In the genomic region with DNA sequence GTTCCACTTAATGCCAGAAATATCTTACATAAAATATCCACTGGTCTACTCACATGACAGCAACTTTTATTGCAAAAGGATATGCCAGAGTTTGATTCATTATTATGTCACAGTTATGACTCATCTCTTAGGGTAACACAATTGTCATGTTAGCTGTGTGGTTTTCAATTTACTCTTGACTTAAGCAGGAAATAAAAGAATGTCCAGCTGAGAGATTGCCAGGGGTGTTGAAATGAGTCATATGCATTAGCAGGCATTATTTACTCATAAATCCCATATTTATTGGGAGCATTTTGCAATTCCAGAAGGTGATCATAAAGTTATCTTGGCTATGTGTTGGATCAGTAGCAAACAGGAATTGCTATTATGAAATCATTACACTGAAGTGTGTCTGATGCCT, we compare ENCODE assay signal across 2 cellular contexts.
A peak's percentile ranks its signal among the peaks of the same experiment; 100 is the strongest.
TF ChIP-seq lines count a peak whose summit lies in the region.

No MANE protein-coding gene starts in this region.

TF ChIP-seq in A549, 52 proteins besides CTCF, POLR2A, EP300 and RAD21 (continued from another document):
- TF ChIP-seq, protein P1, sequence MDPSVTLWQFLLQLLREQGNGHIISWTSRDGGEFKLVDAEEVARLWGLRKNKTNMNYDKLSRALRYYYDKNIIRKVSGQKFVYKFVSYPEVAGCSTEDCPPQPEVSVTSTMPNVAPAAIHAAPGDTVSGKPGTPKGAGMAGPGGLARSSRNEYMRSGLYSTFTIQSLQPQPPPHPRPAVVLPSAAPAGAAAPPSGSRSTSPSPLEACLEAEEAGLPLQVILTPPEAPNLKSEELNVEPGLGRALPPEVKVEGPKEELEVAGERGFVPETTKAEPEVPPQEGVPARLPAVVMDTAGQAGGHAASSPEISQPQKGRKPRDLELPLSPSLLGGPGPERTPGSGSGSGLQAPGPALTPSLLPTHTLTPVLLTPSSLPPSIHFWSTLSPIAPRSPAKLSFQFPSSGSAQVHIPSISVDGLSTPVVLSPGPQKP (IDR thresholded peaks at IDR 0.05; ENCODE audit: low read depth, low read length), result no peak
- TF ChIP-seq SMC3 (IDR thresholded peaks at IDR 0.05), result no peak
- TF ChIP-seq CEBPB (IDR thresholded peaks at IDR 0.05), result peak; percentile 51 to 66; a peak in 3 of 4 replicates
- TF ChIP-seq KDM5A (IDR thresholded peaks at IDR 0.05), result no peak
- no peak for TF ChIP-seq CBX2 (IDR thresholded peaks at IDR 0.05; ENCODE audit: borderline replicate concordance, low read depth)
- no peak for TF ChIP-seq BHLHE40 (IDR thresholded peaks at IDR 0.05; ENCODE audit: low read depth, low read length)
- no peak for TF ChIP-seq ZC3H11A (IDR thresholded peaks at IDR 0.05)
- TF ChIP-seq MAZ (IDR thresholded peaks at IDR 0.05; ENCODE audit: borderline replicate concordance, low read depth, low read length), result no peak
- peak; percentile 81 for TF ChIP-seq FOSL2 (IDR thresholded peaks at IDR 0.05)
- TF ChIP-seq FOSL2 (CRISPR knock-in tag; IDR thresholded peaks at IDR 0.05), result peak; percentile 89
- no peak for TF ChIP-seq SREBF2 (IDR thresholded peaks at IDR 0.05)
- TF ChIP-seq ZSCAN20 (CRISPR knock-in tag; IDR thresholded peaks at IDR 0.05), result no peak
- TF ChIP-seq CHD2 (IDR thresholded peaks at IDR 0.05; ENCODE audit: low read length, partially characterized antibody), result no peak
- peak; percentile 83; the same call in 1 of the 2 replicates for TF ChIP-seq JUNB (IDR thresholded peaks at IDR 0.05)
- TF ChIP-seq FOXS1 (CRISPR knock-in tag; IDR thresholded peaks at IDR 0.05), result no peak
- TF ChIP-seq, protein P2, sequence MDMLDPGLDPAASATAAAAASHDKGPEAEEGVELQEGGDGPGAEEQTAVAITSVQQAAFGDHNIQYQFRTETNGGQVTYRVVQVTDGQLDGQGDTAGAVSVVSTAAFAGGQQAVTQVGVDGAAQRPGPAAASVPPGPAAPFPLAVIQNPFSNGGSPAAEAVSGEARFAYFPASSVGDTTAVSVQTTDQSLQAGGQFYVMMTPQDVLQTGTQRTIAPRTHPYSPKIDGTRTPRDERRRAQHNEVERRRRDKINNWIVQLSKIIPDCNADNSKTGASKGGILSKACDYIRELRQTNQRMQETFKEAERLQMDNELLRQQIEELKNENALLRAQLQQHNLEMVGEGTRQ (IDR thresholded peaks at IDR 0.05), result no peak
- TF ChIP-seq, protein P3, sequence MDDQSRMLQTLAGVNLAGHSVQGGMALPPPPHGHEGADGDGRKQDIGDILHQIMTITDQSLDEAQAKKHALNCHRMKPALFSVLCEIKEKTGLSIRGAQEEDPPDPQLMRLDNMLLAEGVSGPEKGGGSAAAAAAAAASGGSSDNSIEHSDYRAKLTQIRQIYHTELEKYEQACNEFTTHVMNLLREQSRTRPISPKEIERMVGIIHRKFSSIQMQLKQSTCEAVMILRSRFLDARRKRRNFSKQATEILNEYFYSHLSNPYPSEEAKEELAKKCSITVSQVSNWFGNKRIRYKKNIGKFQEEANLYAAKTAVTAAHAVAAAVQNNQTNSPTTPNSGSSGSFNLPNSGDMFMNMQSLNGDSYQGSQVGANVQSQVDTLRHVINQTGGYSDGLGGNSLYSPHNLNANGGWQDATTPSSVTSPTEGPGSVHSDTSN (IDR thresholded peaks at IDR 0.05), result no peak
- TF ChIP-seq, protein P4, sequence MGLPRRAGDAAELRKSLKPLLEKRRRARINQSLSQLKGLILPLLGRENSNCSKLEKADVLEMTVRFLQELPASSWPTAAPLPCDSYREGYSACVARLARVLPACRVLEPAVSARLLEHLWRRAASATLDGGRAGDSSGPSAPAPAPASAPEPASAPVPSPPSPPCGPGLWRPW (IDR thresholded peaks at IDR 0.05), result peak; percentile 44; the same call in 1 of the 2 replicates
- TF ChIP-seq, protein P5, sequence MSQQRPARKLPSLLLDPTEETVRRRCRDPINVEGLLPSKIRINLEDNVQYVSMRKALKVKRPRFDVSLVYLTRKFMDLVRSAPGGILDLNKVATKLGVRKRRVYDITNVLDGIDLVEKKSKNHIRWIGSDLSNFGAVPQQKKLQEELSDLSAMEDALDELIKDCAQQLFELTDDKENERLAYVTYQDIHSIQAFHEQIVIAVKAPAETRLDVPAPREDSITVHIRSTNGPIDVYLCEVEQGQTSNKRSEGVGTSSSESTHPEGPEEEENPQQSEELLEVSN (IDR thresholded peaks at IDR 0.05; ENCODE audit: borderline replicate concordance, low read depth), result no peak
- TF ChIP-seq FOSB (CRISPR knock-in tag; IDR thresholded peaks at IDR 0.05), result no peak
- TF ChIP-seq NR3C1 (IDR thresholded peaks at IDR 0.05), result no peak
- TF ChIP-seq NFE2L2 (conservative IDR thresholded peaks at IDR 0.05; ENCODE audit: low read length), result no peak
- TF ChIP-seq EHF (CRISPR knock-in tag; IDR thresholded peaks at IDR 0.05), result no peak
- TF ChIP-seq CBX8 (IDR thresholded peaks at IDR 0.05), result no peak
- TF ChIP-seq, protein P6, sequence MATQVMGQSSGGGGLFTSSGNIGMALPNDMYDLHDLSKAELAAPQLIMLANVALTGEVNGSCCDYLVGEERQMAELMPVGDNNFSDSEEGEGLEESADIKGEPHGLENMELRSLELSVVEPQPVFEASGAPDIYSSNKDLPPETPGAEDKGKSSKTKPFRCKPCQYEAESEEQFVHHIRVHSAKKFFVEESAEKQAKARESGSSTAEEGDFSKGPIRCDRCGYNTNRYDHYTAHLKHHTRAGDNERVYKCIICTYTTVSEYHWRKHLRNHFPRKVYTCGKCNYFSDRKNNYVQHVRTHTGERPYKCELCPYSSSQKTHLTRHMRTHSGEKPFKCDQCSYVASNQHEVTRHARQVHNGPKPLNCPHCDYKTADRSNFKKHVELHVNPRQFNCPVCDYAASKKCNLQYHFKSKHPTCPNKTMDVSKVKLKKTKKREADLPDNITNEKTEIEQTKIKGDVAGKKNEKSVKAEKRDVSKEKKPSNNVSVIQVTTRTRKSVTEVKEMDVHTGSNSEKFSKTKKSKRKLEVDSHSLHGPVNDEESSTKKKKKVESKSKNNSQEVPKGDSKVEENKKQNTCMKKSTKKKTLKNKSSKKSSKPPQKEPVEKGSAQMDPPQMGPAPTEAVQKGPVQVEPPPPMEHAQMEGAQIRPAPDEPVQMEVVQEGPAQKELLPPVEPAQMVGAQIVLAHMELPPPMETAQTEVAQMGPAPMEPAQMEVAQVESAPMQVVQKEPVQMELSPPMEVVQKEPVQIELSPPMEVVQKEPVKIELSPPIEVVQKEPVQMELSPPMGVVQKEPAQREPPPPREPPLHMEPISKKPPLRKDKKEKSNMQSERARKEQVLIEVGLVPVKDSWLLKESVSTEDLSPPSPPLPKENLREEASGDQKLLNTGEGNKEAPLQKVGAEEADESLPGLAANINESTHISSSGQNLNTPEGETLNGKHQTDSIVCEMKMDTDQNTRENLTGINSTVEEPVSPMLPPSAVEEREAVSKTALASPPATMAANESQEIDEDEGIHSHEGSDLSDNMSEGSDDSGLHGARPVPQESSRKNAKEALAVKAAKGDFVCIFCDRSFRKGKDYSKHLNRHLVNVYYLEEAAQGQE (IDR thresholded peaks at IDR 0.05), result no peak
- no peak for TF ChIP-seq RARB (CRISPR knock-in tag; IDR thresholded peaks at IDR 0.05)
- TF ChIP-seq RCOR1 (IDR thresholded peaks at IDR 0.05; ENCODE audit: low read depth, low read length), result no peak
- no peak for TF ChIP-seq TFCP2L1 (CRISPR knock-in tag; IDR thresholded peaks at IDR 0.05)
- TF ChIP-seq TP53 (CRISPR knock-in tag; IDR thresholded peaks at IDR 0.05), result no peak
- TF ChIP-seq HOXB5 (CRISPR knock-in tag; IDR thresholded peaks at IDR 0.05), result no peak
- no peak for TF ChIP-seq CHD4 (IDR thresholded peaks at IDR 0.05; ENCODE audit: borderline replicate concordance)

TF ChIP-seq in IMR-90, 13 proteins besides CTCF, POLR2A, EP300 and RAD21 (continued from another document):
- TF ChIP-seq CEBPB (IDR thresholded peaks at IDR 0.05; ENCODE audit: low read depth, low read length), result no peak
- no peak for TF ChIP-seq MXI1 (IDR thresholded peaks at IDR 0.05; ENCODE audit: borderline replicate concordance, low read depth, low read length)
- TF ChIP-seq, protein P1 (IDR thresholded peaks at IDR 0.05; ENCODE audit: borderline replicate concordance, low read depth, low read length), result no peak
- TF ChIP-seq SMC3 (IDR thresholded peaks at IDR 0.05; ENCODE audit: low read depth, low read length), result no peak
- no peak for TF ChIP-seq MAZ (IDR thresholded peaks at IDR 0.05; ENCODE audit: borderline replicate concordance, low read depth, low read length)
- TF ChIP-seq FOS (IDR thresholded peaks at IDR 0.05; ENCODE audit: low read depth, low read length), result no peak
- TF ChIP-seq, protein P2 (IDR thresholded peaks at IDR 0.05; ENCODE audit: low read depth, low read length), result no peak
TF ChIP-seq in IMR-90: peak in this region for 0.
